ENCODE assay signal across 11 cellular contexts in genomic region chr17:82317394-82318168, GRCh38. TPM values are rescaled to one million over a fixed set of nuclear protein-coding genes. Genes with fewer than 3 reads are reported as not detected.
DNase-seq lines count a peak whose midpoint lies in the region; ATAC-seq and TF ChIP-seq lines count a peak whose summit lies in the region.
"Had no signal": no experiment of that assay in that cellular context is flagged by ENCODE, and none has a peak within 500 bp of the region (broad histone marks: within the 10 kb centered on the region; RNA-seq: fewer than 3 reads in every experiment).

Gene CD7, minus strand, starts transcription at chr17:82317608. Its CDS starts 113 bp downstream, at chr17:82317495.

- DNase-seq in T-helper 9 cell (peak; percentile 49), upper lobe of left lung (peak in 1 of 2 donors; percentile 56), ureter (ENCODE audit: low spot score) (no peak), iPS-NIHi7 (ENCODE audit: extremely low spot score) (no peak), SHP77 (lab: John Stamatoyannopoulos, UW) (no peak), heart left ventricle (no peak)
- DNase-seq: NCI-H1417, RPMI8226 had no signal

- H3K4me1 Mint-ChIP-seq in activated T-helper 17 cell treated with anti-CD3 and anti-CD28 coated beads, Interleukin-2, amount 50 U/mL, for 72 hours = peaks cover 6% of the 10 kb centered on the region

- H3K36me3 Mint-ChIP-seq in activated T-helper 17 cell treated with anti-CD3 and anti-CD28 coated beads, Interleukin-2, amount 50 U/mL, for 72 hours (ENCODE audit: low read depth) = peaks cover 63% of the 10 kb centered on the region
- H3K36me3 Mint-ChIP-seq: mesothelial cell of epicardium had no signal

- H3K4me3 ChIP-seq in mononuclear cell (ENCODE audit: low read length) = peak within 1 kb of the TSS; percentile 46
- peak within 1 kb of the TSS in 3 of 4 donors; percentile 11 to 31 (median 21) for H3K4me3 ChIP-seq in upper lobe of left lung
- peak within 1 kb of the TSS in 2 of 12 donors; percentile 5 to 49 for H3K4me3 ChIP-seq in heart left ventricle

- TF ChIP-seq CTCF in upper lobe of left lung (IDR thresholded peaks at IDR 0.05) (no peak), heart left ventricle (IDR thresholded peaks at IDR 0.05) (no peak)

- H3K4me1 ChIP-seq in mononuclear cell (ENCODE audit: insufficient read depth, low read length) (peaks cover 38% of the 10 kb centered on the region), upper lobe of left lung (peaks cover 12 to 26% (median 17%) of the 10 kb centered on the region in 4 donors), heart left ventricle (peaks cover 0 to 29% (median 4%) of the 10 kb centered on the region in 12 donors)

- TF ChIP-seq POLR2A in upper lobe of left lung (IDR thresholded peaks at IDR 0.05) (peak in 1 of 4 donors; percentile 44), heart left ventricle (IDR thresholded peaks at IDR 0.05) (no peak)

- intact Hi-C loops in heart left ventricle (cut with DNase I) = no loop called here

- H3K4me3 Mint-ChIP-seq in activated T-helper 17 cell treated with anti-CD3 and anti-CD28 coated beads, Interleukin-2, amount 50 U/mL, for 72 hours = no peak within 1 kb of the TSS
- H3K4me3 Mint-ChIP-seq: mesothelial cell of epicardium had no signal

- H3K9me3 Mint-ChIP-seq in activated T-helper 17 cell treated with anti-CD3 and anti-CD28 coated beads, Interleukin-2, amount 50 U/mL, for 72 hours = no peaks in the 10 kb centered on the region
- H3K9me3 Mint-ChIP-seq: mesothelial cell of epicardium had no signal

- ATAC-seq in activated T-helper 17 cell treated with anti-CD3 and anti-CD28 coated beads, Interleukin-2, amount 50 U/mL, for 72 hours (replicated peaks) = peak; percentile 70
- ATAC-seq in upper lobe of left lung (ENCODE audit: low FRiP score in 2 of 2) (no peak), heart left ventricle (no peak)

- TF ChIP-seq EP300 in upper lobe of left lung (IDR thresholded peaks at IDR 0.05) = no peak

- H3K9me3 ChIP-seq in mononuclear cell (ENCODE audit: low read depth, low read length) (no peaks in the 10 kb centered on the region), upper lobe of left lung (no peaks in the 10 kb centered on the region), heart left ventricle (no peaks in the 10 kb centered on the region)

- H3K36me3 ChIP-seq in upper lobe of left lung (peaks cover 0 to 3% (median 0%) of the 10 kb centered on the region in 4 donors), heart left ventricle (no peaks in the 10 kb centered on the region)

- H3K27me3 Mint-ChIP-seq in activated T-helper 17 cell treated with anti-CD3 and anti-CD28 coated beads, Interleukin-2, amount 50 U/mL, for 72 hours = no peaks in the 10 kb centered on the region

- peaks cover 5% of the 10 kb centered on the region for H3K27me3 ChIP-seq in mononuclear cell (ENCODE audit: insufficient read depth, low read length)
- peaks cover 0 to 26% (median 9%) of the 10 kb centered on the region in 4 donors for H3K27me3 ChIP-seq in upper lobe of left lung
- peaks cover 8 to 50% (median 25%) of the 10 kb centered on the region in 9 donors for H3K27me3 ChIP-seq in heart left ventricle

- no peak within 1 kb of the TSS for H3K27ac Mint-ChIP-seq in activated T-helper 17 cell treated with anti-CD3 and anti-CD28 coated beads, Interleukin-2, amount 50 U/mL, for 72 hours
- H3K27ac Mint-ChIP-seq: mesothelial cell of epicardium had no signal

- H3K27ac ChIP-seq in upper lobe of left lung (peak within 1 kb of the TSS in 2 of 4 donors; percentile 24 to 62), heart left ventricle (peak within 1 kb of the TSS in 1 of 12 donors; percentile 28)

- 83% methylated on average over 23 of the region's 26 CpGs; no CpG with 5 or more reads in 1 of the 2 donors for WGBS in upper lobe of left lung, 2 donors
- 79 to 88% (median 82%) methylated on average over 17 to 26 of the region's 26 CpGs for WGBS in heart left ventricle, 4 donors

RNA-seq across cellular contexts. Expression of gene CD7, which starts in this region (rescaled TPM):
- total RNA-seq in activated T-helper 17 cell treated with anti-CD3 and anti-CD28 coated beads, Interleukin-2, amount 50 U/mL, for 72 hours = 100 to 1,000 TPM; 193 to 378 TPM
- total RNA-seq in mononuclear cell = 48.5 TPM
- total RNA-seq in upper lobe of left lung = 10 to 100 TPM in 1 of 6 donors, 1 to 10 TPM in 5; 5.2 to 24.7 (median 7.6) TPM
- 3.4 TPM for total RNA-seq in ureter
- total RNA-seq in heart left ventricle = 1 to 10 TPM in 2 of 9 donors, under 1 TPM in 5, not detected in 2; 0.21 to 8.6 (median 0.42) TPM
- under 1 TPM; 0.23 to 0.53 TPM for polyA plus RNA-seq in heart left ventricle
